Comparison of ENCODE assay signal across 8 cellular contexts in the genomic region with DNA sequence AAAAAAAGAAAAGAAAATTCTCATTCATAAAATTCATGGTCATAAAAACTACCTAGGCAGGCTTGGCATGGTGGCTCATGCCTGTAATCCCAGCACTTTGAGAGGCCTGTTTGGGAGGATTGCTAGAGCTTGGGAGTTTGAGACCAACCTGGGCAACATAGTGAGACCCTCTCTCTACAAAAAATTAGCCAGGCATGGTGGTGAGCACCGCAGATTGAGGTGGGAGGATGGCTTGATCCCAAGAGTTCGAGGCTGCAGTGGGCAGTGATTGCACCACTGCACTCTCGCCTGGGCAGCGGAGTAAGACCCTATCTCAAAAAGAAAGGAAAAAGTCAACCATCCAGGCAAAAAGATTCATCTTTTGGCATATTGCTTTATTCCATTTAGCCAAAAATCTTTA. TPM values are rescaled to one million over a fixed set of nuclear protein-coding genes. Genes with fewer than 3 reads are reported as not detected.
"Had no signal": no experiment of that assay in that cellular context is flagged by ENCODE, and none has a peak within 500 bp of the region (broad histone marks: within the 10 kb centered on the region; RNA-seq: fewer than 3 reads in every experiment).

No MANE protein-coding gene starts in this region.

- ATAC-seq: GM23338, HepG2 had no signal

- DNase-seq: H9, HCEC 1CT, HFFc6, KBM-7 had no signal

- H3K4me1 Mint-ChIP-seq: IgD-negative memory B cell had no signal

- H3K4me2 ChIP-seq: GM23338 had no signal

- H3K36me3 Mint-ChIP-seq: IgD-negative memory B cell had no signal

- H3K27ac ChIP-seq: HL-60 had no signal

- H3K9me3 Mint-ChIP-seq: GM23338, HFFc6, IgD-negative memory B cell had no signal

- H3K27ac Mint-ChIP-seq: GM23338, H9, HFFc6, IgD-negative memory B cell had no signal

- H3K4me3 Mint-ChIP-seq: GM23338, H9, HFFc6, IgD-negative memory B cell had no signal

- H3K4me3 ChIP-seq: GM23338 had no signal

RNA-seq across cellular contexts. Expression of a gene that starts 58.5 kb away (rescaled TPM):
- total RNA-seq: GM23338 had no signal
